In genomic region chr1:22039594-22040347, GRCh38 we compare ENCODE assay signal across 9 cellular contexts. TPM values are rescaled to one million over a fixed set of nuclear protein-coding genes. Genes with fewer than 3 reads are reported as not detected.
A peak's percentile ranks its signal among the peaks of the same experiment; 100 is the strongest.
DNase-seq lines count a peak whose midpoint lies in the region; ATAC-seq lines count a peak whose summit lies in the region.
"Had no signal": no experiment of that assay in that cellular context is flagged by ENCODE, and none has a peak within 500 bp of the region (broad histone marks: within the 10 kb centered on the region; RNA-seq: fewer than 3 reads in every experiment).

No MANE protein-coding gene starts in this region.

- intact Hi-C loops in activated T-helper 2 cell treated with anti-CD3 and anti-CD28 coated beads, Interferon-gamma antibody, Interleukin-2, Interleukin-4, amounts not matched to agents 10 μg/mL and 5 μg/mL and 100 μg/mL, durations not matched to agents 14 hours and 24 hours and 36 hours (cut with micrococcal nuclease) = loop anchor here (1.0 kb wide), 2 partner anchors 9 to 14 kb away; no protein-coding TSS in a partner anchor
- intact Hi-C loops in left cardiac atrium (cut with DNase I) = no loop called here

- ATAC-seq in GM19455 (IDR thresholded peaks at IDR 0.05; ENCODE audit: unreplicated experiment) (peak; percentile 92), HG03521 (IDR thresholded peaks at IDR 0.05; ENCODE audit: unreplicated experiment) (peak; percentile 97), left cardiac atrium (peak; percentile 93 to 96)

- H3K27ac Mint-ChIP-seq in activated T-helper 2 cell treated with anti-CD3 and anti-CD28 coated beads, Interferon-gamma antibody, Interleukin-2, Interleukin-4, amounts not matched to agents 10 μg/mL and 5 μg/mL and 100 μg/mL, durations not matched to agents 14 hours and 24 hours and 36 hours = peak overlapping the region; percentile 95

- peaks cover 40% of the 10 kb centered on the region for H3K4me1 Mint-ChIP-seq in activated T-helper 2 cell treated with anti-CD3 and anti-CD28 coated beads, Interferon-gamma antibody, Interleukin-2, Interleukin-4, amounts not matched to agents 10 μg/mL and 5 μg/mL and 100 μg/mL, durations not matched to agents 14 hours and 24 hours and 36 hours (ENCODE audit: low read depth)

- H3K4me3 Mint-ChIP-seq in activated T-helper 2 cell treated with anti-CD3 and anti-CD28 coated beads, Interferon-gamma antibody, Interleukin-2, Interleukin-4, amounts not matched to agents 10 μg/mL and 5 μg/mL and 100 μg/mL, durations not matched to agents 14 hours and 24 hours and 36 hours (ENCODE audit: low read depth) = peak overlapping the region; percentile 55

- in situ Hi-C loops in Caki2 (cut with HindIII; ENCODE audit: low pct_unique_long_range_greater_than_20kb, low sequenced_read_pairs) = no loop called here

- no peaks in the 10 kb centered on the region for H3K36me3 Mint-ChIP-seq in activated T-helper 2 cell treated with anti-CD3 and anti-CD28 coated beads, Interferon-gamma antibody, Interleukin-2, Interleukin-4, amounts not matched to agents 10 μg/mL and 5 μg/mL and 100 μg/mL, durations not matched to agents 14 hours and 24 hours and 36 hours (ENCODE audit: low read depth)

- DNase-seq in Caki2 (ENCODE audit: low read depth) = peak; percentile 71
- peak; percentile 73 for DNase-seq in RPMI7951 (ENCODE audit: low read depth)
- DNase-seq in activated T-helper 2 cell treated with anti-CD3 and anti-CD28 coated beads, Interferon-gamma antibody, Interleukin-2, Interleukin-4, amounts not matched to agents 10 μg/mL and 5 μg/mL and 100 μg/mL, durations not matched to agents 14 hours and 24 hours and 36 hours (ENCODE audit: low spot score) = peak; percentile 92
- peak; percentile 80 for DNase-seq in left cardiac atrium
- peak; percentile 58 to 73 for DNase-seq in stimulated activated CD4-positive, alpha-beta T cell treated with anti-CD3 and anti-CD28 coated beads, Interleukin-1b, Interleukin-23, amount 100 ng/mL, for 4 hours (ENCODE audit: low read depth in 2 of 2)
- no peak for DNase-seq in ecto neural progenitor cell (ENCODE audit: low spot score)

- no peaks in the 10 kb centered on the region for H3K9me3 Mint-ChIP-seq in activated T-helper 2 cell treated with anti-CD3 and anti-CD28 coated beads, Interferon-gamma antibody, Interleukin-2, Interleukin-4, amounts not matched to agents 10 μg/mL and 5 μg/mL and 100 μg/mL, durations not matched to agents 14 hours and 24 hours and 36 hours

- H3K27me3 Mint-ChIP-seq in activated T-helper 2 cell treated with anti-CD3 and anti-CD28 coated beads, Interferon-gamma antibody, Interleukin-2, Interleukin-4, amounts not matched to agents 10 μg/mL and 5 μg/mL and 100 μg/mL, durations not matched to agents 14 hours and 24 hours and 36 hours (ENCODE audit: low read depth) = no peaks in the 10 kb centered on the region

RNA-seq across cellular contexts. Expression of gene CDC42, which starts 12.7 kb away (rescaled TPM):
- 318 and 331 TPM in 2 replicates for total RNA-seq in Caki2 (2014; rRNA removed; shearing (Covaris generic); ENCODE audit: low replicate concordance)
- 554 and 659 TPM in 2 replicates for total RNA-seq in RPMI7951 (2014; rRNA removed; shearing (Covaris generic))
- 342 and 350 TPM in 2 replicates for total RNA-seq in activated T-helper 2 cell treated with anti-CD3 and anti-CD28 coated beads, Interferon-gamma antibody, Interleukin-2, Interleukin-4, amounts not matched to agents 10 μg/mL and 5 μg/mL and 100 μg/mL, durations not matched to agents 14 hours and 24 hours and 36 hours
- 100 to 1,000 TPM; 149 to 170 TPM for total RNA-seq in left cardiac atrium

RNA-seq across cellular contexts. Expression of gene CELA3A, which starts 38.3 kb away (rescaled TPM):
- total RNA-seq in Caki2 (2014; rRNA removed; shearing (Covaris generic); ENCODE audit: low replicate concordance) = not detected in 2 replicates
- not detected in 2 replicates for total RNA-seq in RPMI7951 (2014; rRNA removed; shearing (Covaris generic))
- not detected in 2 replicates for total RNA-seq in activated T-helper 2 cell treated with anti-CD3 and anti-CD28 coated beads, Interferon-gamma antibody, Interleukin-2, Interleukin-4, amounts not matched to agents 10 μg/mL and 5 μg/mL and 100 μg/mL, durations not matched to agents 14 hours and 24 hours and 36 hours
- not detected for total RNA-seq in left cardiac atrium
- total RNA-seq: SJSA1 had no signal
